In genomic region chr2:198975779-198976178, GRCh38 we compare ENCODE assay signal across 24 cellular contexts.
"Had no signal": no experiment of that assay in that cellular context is flagged by ENCODE, and none has a peak within 500 bp of the region (broad histone marks: within the 10 kb centered on the region; RNA-seq: fewer than 3 reads in every experiment).

No MANE protein-coding gene starts in this region.

- H3K27ac ChIP-seq: colonic mucosa, coronary artery, dorsolateral prefrontal cortex, epithelial cell of prostate, esophagus muscularis mucosa, foreskin keratinocyte, gastrocnemius medialis, gastroesophageal sphincter, heart left ventricle, heart right ventricle, hepatocyte had no signal

- ATAC-seq: effector memory CD8-positive, alpha-beta T cell; esophagus mucosa; foreskin keratinocyte; gastrocnemius medialis; gastroesophageal sphincter; heart left ventricle; heart right ventricle had no signal

- DNase-seq: colonic mucosa; cortex of kidney; dermis blood vessel endothelial cell; dorsolateral prefrontal cortex; effector CD4-positive, alpha-beta T cell; effector CD8-positive, alpha-beta T cell; effector memory CD4-positive, alpha-beta T cell; effector memory CD8-positive, alpha-beta T cell; endodermal cell; erythroblast; foreskin fibroblast; foreskin keratinocyte; foreskin melanocyte; gastrocnemius medialis; glutamatergic neuron; head of caudate nucleus; heart left ventricle; heart right ventricle had no signal

- H2AFZ ChIP-seq: hepatocyte had no signal

- H3K36me3 ChIP-seq: colonic mucosa, esophagus muscularis mucosa, gastrocnemius medialis, gastroesophageal sphincter, heart left ventricle, heart right ventricle had no signal

- H3K9me3 ChIP-seq: colonic mucosa, gastrocnemius medialis had no signal

- H3K79me2 ChIP-seq: hepatocyte had no signal

- H3K4me2 ChIP-seq: hepatocyte had no signal

- H3K4me3 ChIP-seq: colonic mucosa, coronary artery, dorsolateral prefrontal cortex, esophagus muscularis mucosa, gastrocnemius medialis, gastroesophageal sphincter, heart left ventricle, heart right ventricle, hepatocyte had no signal

- H3K4me1 ChIP-seq: colonic mucosa, esophagus muscularis mucosa, foreskin keratinocyte, gastrocnemius medialis, gastroesophageal sphincter, heart left ventricle, heart right ventricle had no signal

- H3K27me3 ChIP-seq: colonic mucosa, dorsolateral prefrontal cortex, esophagus muscularis mucosa, foreskin keratinocyte, gastrocnemius medialis, gastroesophageal sphincter, heart left ventricle, heart right ventricle, hepatocyte had no signal
